In the genomic region with DNA sequence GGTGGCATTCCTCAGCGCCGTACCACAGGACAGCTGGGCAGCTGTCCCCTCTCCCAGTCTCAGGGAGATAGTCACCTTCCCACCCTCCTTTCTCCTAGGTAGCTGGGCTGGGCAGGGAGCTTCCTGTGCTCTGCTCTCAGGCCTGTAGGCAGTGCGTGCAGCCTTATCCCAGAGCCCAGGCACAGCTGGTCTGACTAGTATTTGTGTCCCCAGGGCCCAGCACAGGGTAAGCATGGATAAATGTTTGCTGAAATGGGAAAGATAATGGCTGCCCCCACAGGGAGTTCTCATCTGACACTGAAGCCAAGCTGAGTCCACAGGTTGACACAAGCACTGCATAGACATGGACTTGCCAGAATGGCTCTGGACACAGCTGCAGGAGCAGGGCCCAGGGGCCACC, we compare ENCODE assay signal across 22 cellular contexts. TPM values are rescaled to one million over a fixed set of nuclear protein-coding genes. Genes with fewer than 3 reads are reported as not detected.
A peak's percentile ranks its signal among the peaks of the same experiment; 100 is the strongest.
DNase-seq lines count a peak whose midpoint lies in the region; ATAC-seq and TF ChIP-seq lines count a peak whose summit lies in the region.
"Had no signal": no experiment of that assay in that cellular context is flagged by ENCODE, and none has a peak within 500 bp of the region (broad histone marks: within the 10 kb centered on the region; RNA-seq: fewer than 3 reads in every experiment).

No MANE protein-coding gene starts in this region.

- H3K27ac Mint-ChIP-seq in IgD-negative memory B cell (peak overlapping the region in 2 of 3 donors; percentile 59 to 83), T-helper 17 cell (peak overlapping the region; percentile 41), progenitor cell of endocrine pancreas (peak overlapping the region; percentile 59)
- H3K27ac Mint-ChIP-seq: endodermal cell had no signal

- no peak for TF ChIP-seq CTCF in progenitor cell of endocrine pancreas (IDR thresholded peaks at IDR 0.05; ENCODE audit: unreplicated experiment)

- H3K36me3 Mint-ChIP-seq in IgD-negative memory B cell (peaks cover 14% of the 10 kb centered on the region), T-helper 17 cell (ENCODE audit: low read depth) (no peaks in the 10 kb centered on the region), progenitor cell of endocrine pancreas (ENCODE audit: insufficient read depth) (no peaks in the 10 kb centered on the region)
- H3K36me3 Mint-ChIP-seq: brain had no signal

- ATAC-seq in T-helper 17 cell (no peak), HG03280 (IDR thresholded peaks at IDR 0.05; ENCODE audit: unreplicated experiment) (no peak), GM18907 (IDR thresholded peaks at IDR 0.05; ENCODE audit: unreplicated experiment) (no peak)
- ATAC-seq: Panc1; stimulated activated naive CD8-positive, alpha-beta T cell treated with anti-CD3 and anti-CD28 coated beads, Interleukin-15, amount 100 ng/mL, for 72 hours had no signal

- no peaks in the 10 kb centered on the region for H3K9me3 ChIP-seq in T-helper 17 cell (ENCODE audit: control insufficient read depth, low read length, poor library complexity, severe bottlenecking)
- H3K9me3 ChIP-seq: BLaER1, spleen had no signal

- H3K9me3 Mint-ChIP-seq in IgD-negative memory B cell (no peaks in the 10 kb centered on the region), progenitor cell of endocrine pancreas (ENCODE audit: low read depth) (no peaks in the 10 kb centered on the region)
- H3K9me3 Mint-ChIP-seq: brain; endodermal cell; stimulated activated naive CD8-positive, alpha-beta T cell treated with anti-CD3 and anti-CD28 coated beads, Interleukin-15, amount 100 ng/mL, for 72 hours had no signal

- DNase-seq in NCI-H2107 treated with DMSO at 0.1 percent for 48 hours (lab: John Stamatoyannopoulos, UW; ENCODE audit: unreplicated experiment) = peak; percentile 25
- DNase-seq in NCI-H2107 (lab: John Stamatoyannopoulos, UW) = no peak
- no peak for DNase-seq in T-helper 17 cell
- no peak for DNase-seq in progenitor cell of endocrine pancreas (ENCODE audit: low spot score, unreplicated experiment)
- DNase-seq in activated CD4-positive, alpha-beta T cell treated with anti-CD3 and anti-CD28 coated beads, Interleukin-2, amount 50 U/mL, for 4 hours = no peak
- DNase-seq: activated effector memory CD4-positive, alpha-beta T cell treated with Interleukin-2 at 50 U/mL for 16 hours; endodermal cell; KG1; MV-4-11; NCI-H2227 treated with DMSO at 0.1 percent for 48 hours; spleen; stimulated activated CD4-positive, alpha-beta T cell treated with anti-CD3 and anti-CD28 coated beads, Interleukin-4, amount 100 ng/mL, for 24 hours; stimulated activated naive CD8-positive, alpha-beta T cell treated with anti-CD3 and anti-CD28 coated beads, Interleukin-15, amount 100 ng/mL, for 72 hours; T-helper 2 cell had no signal

- no peaks in the 10 kb centered on the region for H3K27me3 Mint-ChIP-seq in IgD-negative memory B cell
- H3K27me3 Mint-ChIP-seq in T-helper 17 cell = peaks cover 12% of the 10 kb centered on the region
- peaks cover 5% of the 10 kb centered on the region for H3K27me3 Mint-ChIP-seq in progenitor cell of endocrine pancreas
- H3K27me3 Mint-ChIP-seq: stimulated activated naive CD8-positive, alpha-beta T cell treated with anti-CD3 and anti-CD28 coated beads, Interleukin-15, amount 100 ng/mL, for 72 hours had no signal

- H3K4me3 Mint-ChIP-seq in IgD-negative memory B cell (peak overlapping the region in 3 of 4 donors; percentile 10 to 79 (median 67)), T-helper 17 cell (no peak overlapping the region), progenitor cell of endocrine pancreas (ENCODE audit: low read depth) (no peak overlapping the region)
- H3K4me3 Mint-ChIP-seq: brain; endodermal cell; stimulated activated naive CD8-positive, alpha-beta T cell treated with anti-CD3 and anti-CD28 coated beads, Interleukin-15, amount 100 ng/mL, for 72 hours had no signal

- peaks cover 27 to 45% (median 27%) of the 10 kb centered on the region in 3 donors for H3K4me1 Mint-ChIP-seq in IgD-negative memory B cell
- peaks cover 11% of the 10 kb centered on the region for H3K4me1 Mint-ChIP-seq in T-helper 17 cell
- H3K4me1 Mint-ChIP-seq in progenitor cell of endocrine pancreas (ENCODE audit: low read depth) = peaks cover 11% of the 10 kb centered on the region
- H3K4me1 Mint-ChIP-seq: stimulated activated naive CD8-positive, alpha-beta T cell treated with anti-CD3 and anti-CD28 coated beads, Interleukin-15, amount 100 ng/mL, for 72 hours had no signal

RNA-seq across cellular contexts. Expression of a gene that starts 9.8 kb away (rescaled TPM):
- 15.2 TPM for polyA plus RNA-seq in IgD-negative memory B cell
- total RNA-seq in T-helper 17 cell (10 to 100 TPM in 1 of 2 donors, 1 to 10 TPM in 1; 3.5 to 11.2 TPM), progenitor cell of endocrine pancreas (4.8 and 6.2 TPM in 2 replicates)
- total RNA-seq: A673 had no signal

RNA-seq across cellular contexts. Expression of a gene that starts 17.9 kb away (rescaled TPM):
- 0.26 TPM for polyA plus RNA-seq in IgD-negative memory B cell
- total RNA-seq in T-helper 17 cell = not detected
- 261 and 292 TPM in 2 replicates for total RNA-seq in progenitor cell of endocrine pancreas

RNA-seq across cellular contexts. Expression of a gene that starts 28.2 kb away (rescaled TPM):
- polyA plus RNA-seq in IgD-negative memory B cell = 259 TPM
- total RNA-seq in T-helper 17 cell (10 to 100 TPM; 42.8 to 52.7 TPM), progenitor cell of endocrine pancreas (45.7 and 48.7 TPM in 2 replicates)

RNA-seq across cellular contexts. Expression of a gene that starts 29.3 kb away (rescaled TPM):
- 8.6 TPM for polyA plus RNA-seq in IgD-negative memory B cell
- total RNA-seq in T-helper 17 cell = 100 to 1,000 TPM; 533 to 568 TPM
- 0.55 and 0.62 TPM in 2 replicates for total RNA-seq in progenitor cell of endocrine pancreas
- total RNA-seq: A673, SK-MEL-5 had no signal

RNA-seq across cellular contexts. Expression of a gene that starts 35.8 kb away (rescaled TPM):
- polyA plus RNA-seq in IgD-negative memory B cell = 18.5 TPM
- 10 to 100 TPM; 66.7 to 87.5 TPM for total RNA-seq in T-helper 17 cell
- total RNA-seq in progenitor cell of endocrine pancreas = 102 and 111 TPM in 2 replicates

Comparison
In these comparisons a context has a peak if more than half of its experiments do, and no peak if none do; other contexts are left out.
1. H3K4me3 Mint-ChIP-seq: peak in IgD-negative memory B cell (3 of 4); none in T-helper 17 cell (single experiment) and progenitor cell of endocrine pancreas (single experiment).
2. RNA of a gene that starts 17.9 kb away (total RNA-seq): 261 to 292 TPM in progenitor cell of endocrine pancreas; not detected in T-helper 17 cell; every median in the first group is over 100 times any median in the second.
3. Peak in every context shown above with its lines, with median percentiles within 50 percentile points of each other: H3K27ac Mint-ChIP-seq.